Comparison of ENCODE assay signal across 11 cellular contexts in genomic region chr16:2981899-2982250, GRCh38. TPM values are rescaled to one million over a fixed set of nuclear protein-coding genes. Genes with fewer than 3 reads are reported as not detected.
A peak's percentile ranks its signal among the peaks of the same experiment; 100 is the strongest.
DNase-seq lines count a peak whose midpoint lies in the region; TF ChIP-seq lines count a peak whose summit lies in the region.
"Had no signal": no experiment of that assay in that cellular context is flagged by ENCODE, and none has a peak within 500 bp of the region (broad histone marks: within the 10 kb centered on the region; RNA-seq: fewer than 3 reads in every experiment).

No MANE protein-coding gene starts in this region.

- peaks cover 25% of the 10 kb centered on the region for H3K36me3 ChIP-seq in NT2/D1 (ENCODE audit: insufficient read depth, insufficient read length, low read length)
- H3K36me3 ChIP-seq: pancreas had no signal

- peak overlapping the region; percentile 100 for H3K9ac ChIP-seq in NT2/D1 (ENCODE audit: insufficient read length, low read depth)

- H3K4me3 Mint-ChIP-seq in T-helper 2 cell treated with Interferon-gamma antibody and Interleukin-4, amounts not matched to agents 5 μg/mL and 100 μg/mL, for 36 hours, result peak overlapping the region; percentile 91
- H3K4me3 Mint-ChIP-seq in chondrocyte (ENCODE audit: unreplicated experiment), result peak overlapping the region; percentile 54
- peak overlapping the region; percentile 75 for H3K4me3 Mint-ChIP-seq in nephron progenitor cell

- H3K4me1 ChIP-seq in NT2/D1 (ENCODE audit: insufficient read depth, insufficient read length), result peaks cover 12% of the 10 kb centered on the region

- H3K27ac Mint-ChIP-seq in T-helper 2 cell treated with Interferon-gamma antibody and Interleukin-4, amounts not matched to agents 5 μg/mL and 100 μg/mL, for 36 hours, result peak overlapping the region; percentile 87
- H3K27ac Mint-ChIP-seq in chondrocyte (ENCODE audit: unreplicated experiment) (peak overlapping the region; percentile 77), nephron progenitor cell (peak overlapping the region; percentile 93)

- peaks cover 15% of the 10 kb centered on the region for H3K4me1 Mint-ChIP-seq in T-helper 2 cell treated with Interferon-gamma antibody and Interleukin-4, amounts not matched to agents 5 μg/mL and 100 μg/mL, for 36 hours (ENCODE audit: low read depth)
- H3K4me1 Mint-ChIP-seq in chondrocyte (ENCODE audit: low read depth), result peaks cover 20% of the 10 kb centered on the region
- H3K4me1 Mint-ChIP-seq in nephron progenitor cell, result peaks cover 24% of the 10 kb centered on the region

- H3K4me3 ChIP-seq in NT2/D1 (ENCODE audit: insufficient read length, low read depth), result peak overlapping the region; percentile 95
- H3K4me3 ChIP-seq: pancreas had no signal

- H3K27me3 Mint-ChIP-seq in T-helper 2 cell treated with Interferon-gamma antibody and Interleukin-4, amounts not matched to agents 5 μg/mL and 100 μg/mL, for 36 hours (ENCODE audit: low read depth), result no peaks in the 10 kb centered on the region
- H3K27me3 Mint-ChIP-seq in chondrocyte (ENCODE audit: low read depth), result no peaks in the 10 kb centered on the region
- H3K27me3 Mint-ChIP-seq in nephron progenitor cell (ENCODE audit: low read depth, poor library complexity), result peaks cover 16% of the 10 kb centered on the region

- no peak for DNase-seq in T-helper 2 cell treated with Interferon-gamma antibody and Interleukin-4, amounts not matched to agents 5 μg/mL and 100 μg/mL, for 36 hours (ENCODE audit: low spot score)
- DNase-seq in T-helper 2 cell, result no peak
- no peak for DNase-seq in NT2/D1 (ENCODE audit: low read depth, low spot score)
- no peak for DNase-seq in chondrocyte (ENCODE audit: low spot score)
- no peak for DNase-seq in nephron progenitor cell
- DNase-seq in NCI-H2196 (lab: John Stamatoyannopoulos, UW; ENCODE audit: unreplicated experiment), result no peak
- DNase-seq in HPDE6-E6E7 (ENCODE audit: extremely low spot score), result no peak
- DNase-seq in AG08396 (ENCODE audit: low spot score), result no peak
- DNase-seq: SW 1271 had no signal

- peaks cover 11% of the 10 kb centered on the region for H3K36me3 Mint-ChIP-seq in T-helper 2 cell treated with Interferon-gamma antibody and Interleukin-4, amounts not matched to agents 5 μg/mL and 100 μg/mL, for 36 hours (ENCODE audit: low read depth)
- no peaks in the 10 kb centered on the region for H3K36me3 Mint-ChIP-seq in chondrocyte (ENCODE audit: low read depth)
- no peaks in the 10 kb centered on the region for H3K36me3 Mint-ChIP-seq in nephron progenitor cell (ENCODE audit: low read depth)

- no peaks in the 10 kb centered on the region for H3K9me3 Mint-ChIP-seq in T-helper 2 cell treated with Interferon-gamma antibody and Interleukin-4, amounts not matched to agents 5 μg/mL and 100 μg/mL, for 36 hours
- H3K9me3 Mint-ChIP-seq in chondrocyte (ENCODE audit: low read depth), result no peaks in the 10 kb centered on the region
- no peaks in the 10 kb centered on the region for H3K9me3 Mint-ChIP-seq in nephron progenitor cell

- no peaks in the 10 kb centered on the region for H3K9me3 ChIP-seq in NT2/D1 (ENCODE audit: insufficient read depth, low read length)
- H3K9me3 ChIP-seq: pancreas had no signal

- no peak for TF ChIP-seq CTCF in chondrocyte (IDR thresholded peaks at IDR 0.05)
- no peak for TF ChIP-seq CTCF in nephron progenitor cell (IDR thresholded peaks at IDR 0.05)

- no peaks in the 10 kb centered on the region for H3K27me3 ChIP-seq in NT2/D1 (ENCODE audit: insufficient read depth, insufficient read length)
- H3K27me3 ChIP-seq: pancreas had no signal

RNA-seq across cellular contexts. Expression of gene PKMYT1, which starts 1.6 kb away (rescaled TPM):
- total RNA-seq in chondrocyte, result 6.2 to 23.2 TPM (median 7.2 TPM) in 3 replicates

RNA-seq across cellular contexts. Expression of gene PAQR4, which starts 12.7 kb away (rescaled TPM):
- total RNA-seq in chondrocyte, result 8.2 to 15.9 TPM (median 9.5 TPM) in 3 replicates

RNA-seq across cellular contexts. Expression of gene KREMEN2, which starts 17.8 kb away (rescaled TPM):
- not detected in 3 replicates for total RNA-seq in chondrocyte

RNA-seq across cellular contexts. Expression of gene CLDN9, which starts 30.8 kb away (rescaled TPM):
- not detected in 3 replicates for total RNA-seq in chondrocyte
- total RNA-seq: Daoy had no signal

RNA-seq across cellular contexts. Expression of gene CLDN6, which starts 36.1 kb away (rescaled TPM):
- total RNA-seq in chondrocyte, result 0.27 to 0.69 TPM in 2 of 3 replicates, not detected in the other
- total RNA-seq: Daoy had no signal
